8 cellular contexts compared by ENCODE assay signal in the genomic region with DNA sequence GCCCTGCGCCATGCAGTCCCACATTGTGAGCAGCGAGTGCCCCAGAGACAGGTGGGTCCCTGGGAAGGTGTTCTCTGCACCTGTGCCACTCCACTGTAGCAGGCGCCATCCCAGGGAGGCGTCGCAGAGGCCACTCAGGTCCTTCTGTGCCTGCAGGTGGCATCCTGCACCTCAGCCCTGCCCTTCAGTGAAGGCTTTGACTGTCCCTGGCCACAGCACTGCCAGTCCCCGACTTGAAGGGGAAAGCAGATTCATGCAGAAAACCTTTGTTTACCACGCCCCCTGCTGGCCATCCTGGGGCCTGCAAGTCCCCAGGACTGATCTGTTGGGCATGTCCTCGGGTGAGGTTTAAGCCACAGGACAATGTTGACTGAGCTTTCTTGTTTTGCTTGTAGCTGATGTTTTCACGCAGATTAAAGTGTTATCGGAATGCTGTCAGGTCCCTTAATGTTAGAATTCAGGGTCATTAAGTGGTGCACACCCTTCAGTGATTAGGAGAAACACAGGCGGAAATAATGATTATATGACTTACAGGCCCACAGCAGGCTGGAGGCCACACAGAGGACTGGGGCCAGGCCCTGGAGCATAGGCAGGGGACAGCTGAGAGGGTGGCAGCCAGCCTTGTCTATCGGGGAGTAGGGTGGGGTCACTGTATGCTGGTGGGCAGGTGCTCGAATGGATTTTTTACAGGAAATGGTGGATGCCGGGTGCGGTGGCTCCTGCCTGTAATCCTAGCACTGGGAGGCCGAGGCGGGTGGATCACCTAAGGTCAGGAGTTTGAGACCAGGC. TPM values are rescaled to one million over a fixed set of nuclear protein-coding genes. Genes with fewer than 3 reads are reported as not detected.
DNase-seq lines count a peak whose midpoint lies in the region; ATAC-seq and TF ChIP-seq lines count a peak whose summit lies in the region.

No MANE protein-coding gene starts in this region.

- peak in 2 of 3 experiments; percentile 98 to 99; a peak in 4 of 6 replicates for TF ChIP-seq CTCF in HCT116 (IDR thresholded peaks at IDR 0.05 in 2 of 3, conservative IDR thresholded peaks at IDR 0.05 in 1 of 3; ENCODE audit: borderline replicate concordance in 1 of 3, insufficient read depth in 1 of 3, low read depth in 2 of 3, low read length in 2 of 3)
- TF ChIP-seq CTCF in lower leg skin (IDR thresholded peaks at IDR 0.05) = peak in 1 of 3 donors; percentile 87

- POLR2A ChIA-PET in HCT116 (lab: Charles Lee) = no interaction called here

- peak overlapping the region; percentile 64 to 86 (median 75) for H3K4me3 Mint-ChIP-seq in CD4-positive, CD25-positive, alpha-beta regulatory T cell
- H3K4me3 Mint-ChIP-seq in dendritic cell treated with granulocyte-macrophage colony-stimulating factor and Interleukin-4, amounts not matched to agents 40 ng/mL and 50 ng/mL, for 4 days = peak overlapping the region; percentile 71

- intact Hi-C loops in HCT116 (cut with micrococcal nuclease) (loop anchor here (1.0 kb wide), 1 partner anchor 33 kb away; no protein-coding TSS in a partner anchor), lower leg skin (cut with DNase I; ENCODE audit: low total_unique reads) (loop anchor here (5.0 kb wide), 1 partner anchor 34 kb away; no protein-coding TSS in a partner anchor)
- intact Hi-C loops in dendritic cell treated with granulocyte-macrophage colony-stimulating factor and Interleukin-4, amounts not matched to agents 40 ng/mL and 50 ng/mL, for 4 days (cut with micrococcal nuclease) = loop anchor here (1.0 to 10.0 kb wide), 3 partner anchors 14 to 382 kb away; partner anchors contain the start of genes SLBP and UVSSA

- peaks cover 79% of the 10 kb centered on the region for H3K4me1 ChIP-seq in CD4-positive, CD25-positive, alpha-beta regulatory T cell (ENCODE audit: control insufficient read depth, insufficient read depth, low read length, poor library complexity, severe bottlenecking)
- peaks cover 22 to 37% of the 10 kb centered on the region in 2 experiments for H3K4me1 ChIP-seq in HCT116 (ENCODE audit: control insufficient read depth in 1 of 2, insufficient read depth in 2 of 2, low read length in 2 of 2)

- H3K27me3 ChIP-seq in CD4-positive, CD25-positive, alpha-beta regulatory T cell (ENCODE audit: control insufficient read depth, insufficient read depth, low read length) = no peaks in the 10 kb centered on the region
- no peaks in the 10 kb centered on the region for H3K27me3 ChIP-seq in HCT116 (ENCODE audit: insufficient read depth, low read length)

- RAD21 ChIA-PET in HCT116 (lab: Charles Lee; ENCODE audit: low non-redundant PET in 1 of 2, low total read pairs in 2 of 2, uncharacterized antibody in 2 of 2, unreplicated experiment in 2 of 2) = no interaction called here

- DNase-seq in CD4-positive, CD25-positive, alpha-beta regulatory T cell = peak; percentile 79 to 88 (median 85)
- peak; percentile 78 for DNase-seq in HCT116 (ENCODE audit: low read depth, low spot score)
- DNase-seq in NCI-H526 treated with DMSO at 0.1 percent for 48 hours (lab: John Stamatoyannopoulos, UW) = peak; percentile 43
- DNase-seq in activated CD4-positive, alpha-beta T cell treated with anti-CD3 and anti-CD28 coated beads, Interleukin-2, amount 50 U/mL, for 48 hours = peak; percentile 93 to 94
- DNase-seq in lower leg skin (ENCODE audit: low spot score in 2 of 2) = peak; percentile 88 to 97
- DNase-seq in stimulated activated CD4-positive, alpha-beta T cell treated with anti-CD3 and anti-CD28 coated beads, TNF-alpha, amount 100 ng/mL, for 48 hours (ENCODE audit: low read depth in 3 of 3) = peak; percentile 74 to 82 (median 74)

- BruUV-seq in HCT116 (replicated peaks; lab: Mats Ljungman, UMichigan) = no TSS peak

- 49 to 55% methylated on average over 12 to 16 of the region's 17 CpGs for WGBS in lower leg skin, 2 donors

- peaks cover 23% of the 10 kb centered on the region for H3K36me3 Mint-ChIP-seq in CD4-positive, CD25-positive, alpha-beta regulatory T cell
- peaks cover 82% of the 10 kb centered on the region for H3K36me3 Mint-ChIP-seq in dendritic cell treated with granulocyte-macrophage colony-stimulating factor and Interleukin-4, amounts not matched to agents 40 ng/mL and 50 ng/mL, for 4 days (ENCODE audit: low read depth)

- TF ChIP-seq RAD21 in HCT116 (IDR thresholded peaks at IDR 0.05; ENCODE audit: low read depth) = no peak

- no peak overlapping the region for H3K4me2 ChIP-seq in HCT116 (ENCODE audit: low read length)

- H2AFZ ChIP-seq in HCT116 (ENCODE audit: low read depth, low read length, poor library complexity, severe bottlenecking) = no peak overlapping the region

- H3K27me3 Mint-ChIP-seq in CD4-positive, CD25-positive, alpha-beta regulatory T cell = no peaks in the 10 kb centered on the region
- H3K27me3 Mint-ChIP-seq in dendritic cell treated with granulocyte-macrophage colony-stimulating factor and Interleukin-4, amounts not matched to agents 40 ng/mL and 50 ng/mL, for 4 days = no peaks in the 10 kb centered on the region

- H4K20me1 ChIP-seq in HCT116 (ENCODE audit: insufficient read depth) = no peaks in the 10 kb centered on the region; the same call in 1 of the 2 replicates

- H3K4me3 ChIP-seq in CD4-positive, CD25-positive, alpha-beta regulatory T cell (ENCODE audit: low read depth, low read length) = peak overlapping the region; percentile 32
- H3K4me3 ChIP-seq in HCT116 (replicated peaks in 1 of 2; ENCODE audit: low read depth in 1 of 2, low read length in 2 of 2) (no peak overlapping the region), lower leg skin (ENCODE audit: low read depth, poor library complexity, severe bottlenecking) (no peak overlapping the region)

- peak overlapping the region; percentile 42 for H3K27ac ChIP-seq in CD4-positive, CD25-positive, alpha-beta regulatory T cell (ENCODE audit: insufficient read depth, low read length, poor library complexity, severe bottlenecking)
- peak overlapping the region; percentile 74 for H3K27ac ChIP-seq in HCT116 (ENCODE audit: low read depth, low read length)

- CTCF ChIA-PET in HCT116 (lab: Charles Lee) = interaction anchor here (0.6 to 4.6 kb wide), 7 partner anchors 12 to 97 kb away, joined by 3 to 26 read pairs (median 3); partner anchors contain the start of gene SLBP

- peaks cover 40% of the 10 kb centered on the region for H3K36me3 ChIP-seq in CD4-positive, CD25-positive, alpha-beta regulatory T cell (ENCODE audit: control insufficient read depth, insufficient read depth, low read length)
- H3K36me3 ChIP-seq in HCT116 (ENCODE audit: control insufficient read depth in 1 of 2, insufficient read depth in 2 of 2, low read length in 2 of 2) = peaks cover 27 to 75% of the 10 kb centered on the region in 2 experiments

- H3K9me3 ChIP-seq in CD4-positive, CD25-positive, alpha-beta regulatory T cell (ENCODE audit: control insufficient read depth in 2 of 2, low read length in 2 of 2) = no peaks in the 10 kb centered on the region
- H3K9me3 ChIP-seq in HCT116 (ENCODE audit: control insufficient read depth in 1 of 2, insufficient read depth in 1 of 2, low read depth in 1 of 2, low read length in 2 of 2) = no peaks in the 10 kb centered on the region

- H3K27ac Mint-ChIP-seq in CD4-positive, CD25-positive, alpha-beta regulatory T cell = peak overlapping the region in 2 of 3 donors; percentile 88 to 100
- H3K27ac Mint-ChIP-seq in dendritic cell treated with granulocyte-macrophage colony-stimulating factor and Interleukin-4, amounts not matched to agents 40 ng/mL and 50 ng/mL, for 4 days = peak overlapping the region; percentile 96

- peaks cover 98% of the 10 kb centered on the region for H3K79me2 ChIP-seq in HCT116 (ENCODE audit: insufficient read depth, low read length)

- no peak for TF ChIP-seq POLR2A in HCT116 (IDR thresholded peaks at IDR 0.05; ENCODE audit: borderline replicate concordance, extremely low read depth, insufficient read depth, insufficient read length)
- TF ChIP-seq POLR2A in lower leg skin (IDR thresholded peaks at IDR 0.05) = no peak

- no peak overlapping the region for H3K9ac ChIP-seq in HCT116 (ENCODE audit: low read length)

- peaks cover 0 to 1% (median 0%) of the 10 kb centered on the region in 7 donors for H3K9me3 Mint-ChIP-seq in CD4-positive, CD25-positive, alpha-beta regulatory T cell
- H3K9me3 Mint-ChIP-seq in dendritic cell treated with granulocyte-macrophage colony-stimulating factor and Interleukin-4, amounts not matched to agents 40 ng/mL and 50 ng/mL, for 4 days = no peaks in the 10 kb centered on the region

- peaks cover 12 to 82% (median 39%) of the 10 kb centered on the region in 4 donors for H3K4me1 Mint-ChIP-seq in CD4-positive, CD25-positive, alpha-beta regulatory T cell
- H3K4me1 Mint-ChIP-seq in dendritic cell treated with granulocyte-macrophage colony-stimulating factor and Interleukin-4, amounts not matched to agents 40 ng/mL and 50 ng/mL, for 4 days (ENCODE audit: low read depth) = peaks cover 84% of the 10 kb centered on the region

- ATAC-seq in CD4-positive, CD25-positive, alpha-beta regulatory T cell (ENCODE audit: low read depth in 2 of 2) = peak; percentile 39 to 42
- peak; percentile 68 for ATAC-seq in HCT116
- no peak for ATAC-seq in HG03025 (IDR thresholded peaks at IDR 0.05; ENCODE audit: low FRiP score, unreplicated experiment)

- H3K9me2 ChIP-seq in HCT116 (ENCODE audit: insufficient read depth) = no peaks in the 10 kb centered on the region

TF ChIP-seq in HCT116, 20 proteins besides CTCF, POLR2A, EP300 and RAD21:
- no peak for TF ChIP-seq FOSL1 (IDR thresholded peaks at IDR 0.05; ENCODE audit: low read depth)
- no peak for TF ChIP-seq ZFX (IDR thresholded peaks at IDR 0.05)

RNA-seq across cellular contexts. Expression of gene TACC3, which starts 5.0 kb away (rescaled TPM):
- total RNA-seq in CD4-positive, CD25-positive, alpha-beta regulatory T cell = 111 TPM
- 10 to 100 TPM; 62.0 to 72.9 (median 66.6) TPM for polyA plus RNA-seq in CD4-positive, CD25-positive, alpha-beta regulatory T cell
- total RNA-seq in HCT116 (2021; ENCODE audit: unreplicated experiment) (106 TPM), lower leg skin (10 to 100 TPM in 1 of 4 donors, 1 to 10 TPM in 3; 6.1 to 10.0 (median 7.9) TPM)
- 99.5 and 103 TPM in 2 replicates for polyA plus RNA-seq in HCT116 (2012)

RNA-seq across cellular contexts. Expression of gene TMEM129, which starts 5.2 kb away (rescaled TPM):
- 19.6 TPM for total RNA-seq in CD4-positive, CD25-positive, alpha-beta regulatory T cell
- 10 to 100 TPM; 29.4 to 33.9 (median 31.0) TPM for polyA plus RNA-seq in CD4-positive, CD25-positive, alpha-beta regulatory T cell
- total RNA-seq in HCT116 (2021; ENCODE audit: unreplicated experiment) = 29.4 TPM
- polyA plus RNA-seq in HCT116 (2012) = 24.9 and 26.5 TPM in 2 replicates
- total RNA-seq in lower leg skin = 10 to 100 TPM; 31.0 to 62.0 (median 57.6) TPM

RNA-seq across cellular contexts. Expression of gene SLBP, which starts 14.2 kb away (rescaled TPM):
- 36.7 TPM for total RNA-seq in CD4-positive, CD25-positive, alpha-beta regulatory T cell
- polyA plus RNA-seq in CD4-positive, CD25-positive, alpha-beta regulatory T cell = 10 to 100 TPM; 74.7 to 83.8 (median 78.3) TPM
- total RNA-seq in HCT116 (2021; ENCODE audit: unreplicated experiment) (101 TPM), lower leg skin (10 to 100 TPM; 45.8 to 66.9 (median 59.4) TPM)
- 37.5 and 49.0 TPM in 2 replicates for polyA plus RNA-seq in HCT116 (2012)

RNA-seq across cellular contexts. Expression of gene FAM53A, which starts 42.2 kb away (rescaled TPM):
- 1.8 TPM for total RNA-seq in CD4-positive, CD25-positive, alpha-beta regulatory T cell
- 1 to 10 TPM in 3 of 4 donors, under 1 TPM in 1; 0.76 to 3.6 (median 1.8) TPM for polyA plus RNA-seq in CD4-positive, CD25-positive, alpha-beta regulatory T cell
- total RNA-seq in HCT116 (2021; ENCODE audit: unreplicated experiment) (1.1 TPM), lower leg skin (1 to 10 TPM; 1.2 to 7.5 (median 3.7) TPM)
- polyA plus RNA-seq in HCT116 (2012) = 0.79 and 1.4 TPM in 2 replicates

Comparison
In these comparisons a context has a peak if more than half of its experiments do, and no peak if none do; other contexts are left out.
1. DNase-seq: peak in every context shown above with its lines; median percentile 94 in activated CD4-positive, alpha-beta T cell treated with anti-CD3 and anti-CD28 coated beads, Interleukin-2, amount 50 U/mL, for 48 hours; 92 in lower leg skin; 85 in CD4-positive, CD25-positive, alpha-beta regulatory T cell; 78 in HCT116; 74 in stimulated activated CD4-positive, alpha-beta T cell treated with anti-CD3 and anti-CD28 coated beads, TNF-alpha, amount 100 ng/mL, for 48 hours; 43 in NCI-H526 treated with DMSO at 0.1 percent for 48 hours.